In genomic region chr9:129802833-129803678, GRCh38 we compare ENCODE assay signal across 8 cellular contexts. TPM values are rescaled to one million over a fixed set of nuclear protein-coding genes. Genes with fewer than 3 reads are reported as not detected.
DNase-seq lines count a peak whose midpoint lies in the region; ATAC-seq and TF ChIP-seq lines count a peak whose summit lies in the region.

A gene with protein sequence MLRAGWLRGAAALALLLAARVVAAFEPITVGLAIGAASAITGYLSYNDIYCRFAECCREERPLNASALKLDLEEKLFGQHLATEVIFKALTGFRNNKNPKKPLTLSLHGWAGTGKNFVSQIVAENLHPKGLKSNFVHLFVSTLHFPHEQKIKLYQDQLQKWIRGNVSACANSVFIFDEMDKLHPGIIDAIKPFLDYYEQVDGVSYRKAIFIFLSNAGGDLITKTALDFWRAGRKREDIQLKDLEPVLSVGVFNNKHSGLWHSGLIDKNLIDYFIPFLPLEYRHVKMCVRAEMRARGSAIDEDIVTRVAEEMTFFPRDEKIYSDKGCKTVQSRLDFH (plus strand): TSS chr9:129803184. CDS start chr9:129803213, 29 bp downstream.

- intact Hi-C loops in CD14-positive monocyte (cut with micrococcal nuclease) (loop anchor here in 1 of 2 donors (5.0 kb wide), 1 partner anchor 34 kb away; the partner anchor contains the start of genes C9orf78 and USP20), dorsolateral prefrontal cortex (cut with DNase I) (loop anchor here in 1 of 2 donors (1.0 kb wide), 1 partner anchor 21 kb away; the partner anchor contains the start of gene TOR1A), right lobe of liver (cut with DNase I) (no loop called here)
- intact Hi-C loops in activated CD4-positive, alpha-beta memory T cell treated with anti-CD3 and anti-CD28 coated beads for 36 hours (cut with micrococcal nuclease) = loop anchor here (1.0 to 2.0 kb wide), 2 partner anchors 21 to 66 kb away; partner anchors contain the start of gene TOR1A

- H3K4me3 ChIP-seq in dorsolateral prefrontal cortex (peak within 1 kb of the TSS; percentile 70 to 95 (median 86)), right lobe of liver (peak within 1 kb of the TSS; percentile 66 to 97 (median 90))

- TF ChIP-seq CTCF in CD14-positive monocyte (IDR thresholded peaks at IDR 0.05) (no peak), dorsolateral prefrontal cortex (IDR thresholded peaks at IDR 0.05 in 54 of 56, conservative IDR thresholded peaks at IDR 0.05 in 2 of 56; ENCODE audit: low read depth in 1 of 56, partially characterized antibody in 56 of 56) (peak in 39 of 56 donors; percentile 5 to 47 (median 26)), right lobe of liver (IDR thresholded peaks at IDR 0.05) (no peak)

- under 1% methylated on average over 27 of the region's 93 CpGs for WGBS in right lobe of liver (ENCODE audit: insufficient coverage, low coverage, low lambda C conversion rate, missing lambda C conversion rate)

- DNase-seq in CD14-positive monocyte (ENCODE audit: low spot score) (peak; percentile 86), NCI-H82 (lab: John Stamatoyannopoulos, UW) (peak; percentile 94), dorsolateral prefrontal cortex (peak; percentile 83 to 97 (median 93)), right lobe of liver (peak; percentile 94 to 96 (median 96))
- peak; percentile 96 for DNase-seq in activated CD4-positive, alpha-beta memory T cell treated with anti-CD3 and anti-CD28 coated beads for 36 hours
- DNase-seq in stimulated activated CD4-positive, alpha-beta T cell treated with anti-CD3 and anti-CD28 coated beads, Interleukin-4, amount 100 ng/mL, for 24 hours = peak; percentile 92

- TF ChIP-seq POLR2A in right lobe of liver (IDR thresholded peaks at IDR 0.05) = peak; percentile 71

- no peaks in the 10 kb centered on the region for H3K9me3 ChIP-seq in right lobe of liver

- peaks cover 7 to 23% of the 10 kb centered on the region in 2 donors for H3K36me3 Mint-ChIP-seq in CD14-positive monocyte
- peaks cover 24% of the 10 kb centered on the region for H3K36me3 Mint-ChIP-seq in activated CD4-positive, alpha-beta memory T cell treated with anti-CD3 and anti-CD28 coated beads for 36 hours

- peak within 1 kb of the TSS; percentile 86 to 96 (median 93) for H3K27ac Mint-ChIP-seq in CD14-positive monocyte
- H3K27ac Mint-ChIP-seq in activated CD4-positive, alpha-beta memory T cell treated with anti-CD3 and anti-CD28 coated beads for 36 hours = peak within 1 kb of the TSS; percentile 85

- H3K27me3 ChIP-seq in dorsolateral prefrontal cortex (no peaks in the 10 kb centered on the region), right lobe of liver (no peaks in the 10 kb centered on the region)

- POLR2A ChIA-PET in activated CD4-positive, alpha-beta memory T cell treated with anti-CD3 and anti-CD28 coated beads for 36 hours (lab: Charles Lee) = interaction anchor here (0.6 to 1.0 kb wide), 4 partner anchors 9 to 359 kb away, joined by 3 to 4 read pairs (median 4); partner anchors contain the start of gene TOR1A

- H3K9me3 Mint-ChIP-seq in CD14-positive monocyte = no peaks in the 10 kb centered on the region
- no peaks in the 10 kb centered on the region for H3K9me3 Mint-ChIP-seq in activated CD4-positive, alpha-beta memory T cell treated with anti-CD3 and anti-CD28 coated beads for 36 hours

- CTCF ChIA-PET in activated CD4-positive, alpha-beta memory T cell treated with anti-CD3 and anti-CD28 coated beads for 36 hours (lab: Charles Lee) = interaction anchor here (0.6 to 2.8 kb wide), 6 partner anchors 9 to 679 kb away, joined by 3 to 10 read pairs (median 5); no protein-coding TSS in a partner anchor

- peak within 1 kb of the TSS; percentile 49 to 92 (median 83) for H3K27ac ChIP-seq in dorsolateral prefrontal cortex
- peak within 1 kb of the TSS; percentile 72 to 76 (median 73) for H3K27ac ChIP-seq in right lobe of liver

- peaks cover 0 to 9% (median 3%) of the 10 kb centered on the region in 4 donors for H3K4me1 ChIP-seq in right lobe of liver

- peaks cover 0 to 12% (median 2%) of the 10 kb centered on the region in 4 donors for H3K36me3 ChIP-seq in right lobe of liver

- H3K4me3 Mint-ChIP-seq in CD14-positive monocyte = peak within 1 kb of the TSS; percentile 90 to 95
- H3K4me3 Mint-ChIP-seq in activated CD4-positive, alpha-beta memory T cell treated with anti-CD3 and anti-CD28 coated beads for 36 hours = peak within 1 kb of the TSS; percentile 84

- ATAC-seq in GM19397 (IDR thresholded peaks at IDR 0.05; ENCODE audit: unreplicated experiment) (peak; percentile 85), HG03571 (IDR thresholded peaks at IDR 0.05; ENCODE audit: unreplicated experiment) (peak; percentile 85), right lobe of liver (peak; percentile 98 to 99 (median 98))

- H3K27me3 Mint-ChIP-seq in CD14-positive monocyte (ENCODE audit: low read depth in 3 of 3) = no peaks in the 10 kb centered on the region
- H3K27me3 Mint-ChIP-seq in activated CD4-positive, alpha-beta memory T cell treated with anti-CD3 and anti-CD28 coated beads for 36 hours = no peaks in the 10 kb centered on the region

- peaks cover 35% of the 10 kb centered on the region for H3K4me1 Mint-ChIP-seq in CD14-positive monocyte
- H3K4me1 Mint-ChIP-seq in activated CD4-positive, alpha-beta memory T cell treated with anti-CD3 and anti-CD28 coated beads for 36 hours (ENCODE audit: low read depth) = peaks cover 17% of the 10 kb centered on the region

RNA-seq across cellular contexts. Expression of the gene that starts here (rescaled TPM):
- 10 to 100 TPM; 15.8 to 18.0 TPM for polyA plus RNA-seq in CD14-positive monocyte
- total RNA-seq in activated CD4-positive, alpha-beta memory T cell treated with anti-CD3 and anti-CD28 coated beads for 36 hours = 10 to 100 TPM; 20.6 to 23.0 TPM
- total RNA-seq in dorsolateral prefrontal cortex = 10 to 100 TPM; 14.5 to 27.9 (median 20.1) TPM
- total RNA-seq in right lobe of liver = 10 to 100 TPM; 16.1 to 30.7 (median 18.9) TPM

Comparison
In these comparisons a context has a peak if more than half of its experiments do, and no peak if none do; other contexts are left out.
1. Peak in every context shown above with its lines: DNase-seq, ATAC-seq, H3K4me3 ChIP-seq and H3K27ac ChIP-seq.
2. CTCF ChIP-seq: peak in dorsolateral prefrontal cortex (39 of 56); none in CD14-positive monocyte (single experiment) and right lobe of liver (0 of 4).